Comparison of ENCODE assay signal across 10 cellular contexts in the genomic region with DNA sequence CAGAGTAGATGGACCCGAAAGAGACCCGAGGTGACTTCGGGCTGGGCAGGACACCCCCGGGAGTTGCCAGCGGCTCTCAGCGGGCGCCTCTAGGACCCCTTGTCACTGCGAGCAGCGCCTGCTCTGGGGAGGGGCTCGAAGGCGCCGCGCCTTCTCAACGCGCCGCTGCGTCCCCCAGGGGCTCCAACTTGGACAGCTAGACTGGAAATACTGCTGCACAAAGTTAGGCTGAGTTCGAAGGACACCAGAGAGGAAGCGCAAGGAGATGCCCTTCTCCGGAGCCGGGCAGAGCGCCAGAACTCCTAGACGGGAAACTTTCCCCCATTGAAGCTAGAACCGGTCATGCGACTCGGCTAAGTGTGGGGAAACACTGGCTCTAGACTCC. TPM values are rescaled to one million over a fixed set of nuclear protein-coding genes. Genes with fewer than 3 reads are reported as not detected.
A peak's percentile ranks its signal among the peaks of the same experiment; 100 is the strongest.
DNase-seq lines count a peak whose midpoint lies in the region; ATAC-seq and TF ChIP-seq lines count a peak whose summit lies in the region.
"Had no signal": no experiment of that assay in that cellular context is flagged by ENCODE, and none has a peak within 500 bp of the region (broad histone marks: within the 10 kb centered on the region; RNA-seq: fewer than 3 reads in every experiment).

No MANE protein-coding gene starts in this region.

- H3K27ac ChIP-seq in HUES6 (ENCODE audit: low read depth, low read length) (no peak overlapping the region), brain microvascular endothelial cell (no peak overlapping the region), spleen (no peak overlapping the region)
- H3K27ac ChIP-seq: left lung had no signal

- H3K9me3 ChIP-seq in HUES6 (ENCODE audit: control insufficient read depth, insufficient read depth, low read depth, low read length) = no peaks in the 10 kb centered on the region
- H3K9me3 ChIP-seq in spleen = peaks cover 0 to 4% (median 0%) of the 10 kb centered on the region in 8 donors
- H3K9me3 ChIP-seq: left lung had no signal

- H3K4me1 ChIP-seq in HUES6 (ENCODE audit: control insufficient read depth, insufficient read depth, low read length) (peaks cover 2% of the 10 kb centered on the region; the same call in 1 of the 2 replicates), spleen (peaks cover 0 to 15% (median 3%) of the 10 kb centered on the region in 6 donors)
- H3K4me1 ChIP-seq: left lung had no signal

- no peak for ATAC-seq in GM18505 (IDR thresholded peaks at IDR 0.05; ENCODE audit: unreplicated experiment)
- ATAC-seq in HG03135 (IDR thresholded peaks at IDR 0.05; ENCODE audit: unreplicated experiment) = no peak

- 7 to 13% (median 9%) methylated on average over 9 to 26 of the region's 26 CpGs for WGBS in spleen, 5 donors
- WGBS in lower leg skin, 2 donors = 2 to 8% methylated on average over 9 to 18 of the region's 26 CpGs

- intact Hi-C loops in spleen (cut with DNase I; ENCODE audit: low total_unique reads) = no loop called here
- intact Hi-C loops in lower leg skin (cut with DNase I; ENCODE audit: low total_unique reads) = no loop called here

- H3K4me3 ChIP-seq in HUES6 (ENCODE audit: low read depth, low read length) = peak overlapping the region; percentile 72
- peak overlapping the region; percentile 52 for H3K4me3 ChIP-seq in brain microvascular endothelial cell (ENCODE audit: low read depth, low read length)
- H3K4me3 ChIP-seq in spleen = peak overlapping the region in 7 of 8 donors; percentile 13 to 61 (median 22)
- H3K4me3 ChIP-seq in lower leg skin (ENCODE audit: low read depth, poor library complexity, severe bottlenecking) = no peak overlapping the region
- H3K4me3 ChIP-seq: left lung had no signal

- DNase-seq in brain microvascular endothelial cell (no peak), iPS-NIHi7 (ENCODE audit: extremely low spot score) (peak; percentile 31), spleen (peak; percentile 73), HUDEP-2 (lab: John Stamatoyannopoulos, UW; ENCODE audit: unreplicated experiment in 76 of 76) (no peak), lower leg skin (ENCODE audit: low spot score in 2 of 2) (no peak)

- H3K27me3 ChIP-seq in HUES6 (ENCODE audit: control insufficient read depth, insufficient read depth, low read length) (peaks cover 59% of the 10 kb centered on the region), brain microvascular endothelial cell (replicated peaks) (peaks cover 7% of the 10 kb centered on the region), spleen (replicated peaks in 1 of 7) (peaks cover 0 to 48% (median 11%) of the 10 kb centered on the region in 7 donors)

- no peak overlapping the region for H3K9ac ChIP-seq in HUES6 (ENCODE audit: low read length)

- H3K36me3 ChIP-seq in HUES6 (ENCODE audit: control insufficient read depth, insufficient read depth, low read length) (no peaks in the 10 kb centered on the region), brain microvascular endothelial cell (replicated peaks) (no peaks in the 10 kb centered on the region), spleen (no peaks in the 10 kb centered on the region)
- H3K36me3 ChIP-seq: left lung had no signal

- TF ChIP-seq POLR2A in spleen (IDR thresholded peaks at IDR 0.05) (no peak), GM18505 (IDR thresholded peaks at IDR 0.05; ENCODE audit: borderline replicate concordance, extremely low read depth, insufficient read depth, insufficient read length) (no peak), lower leg skin (IDR thresholded peaks at IDR 0.05) (no peak)

- TF ChIP-seq CTCF in brain microvascular endothelial cell (IDR thresholded peaks at IDR 0.05; ENCODE audit: low read depth, low read length, missing control alignments) (no peak), spleen (IDR thresholded peaks at IDR 0.05 in 8 of 11, conservative IDR thresholded peaks at IDR 0.05 in 3 of 11) (no peak), lower leg skin (IDR thresholded peaks at IDR 0.05) (no peak)

- in situ Hi-C loops in brain microvascular endothelial cell (cut with HindIII; ENCODE audit: low pct_ligation_motif_present, low sequenced_read_pairs) = no loop called here

RNA-seq across cellular contexts. Expression of a gene that starts 0.5 kb away (rescaled TPM):
- total RNA-seq in spleen (not detected), lower leg skin (not detected)
- not detected for polyA plus RNA-seq in spleen
- total RNA-seq: left lung; T-helper 1 cell treated with Interleukin-12 subunit alpha and Interleukin-12 subunit beta and Interleukin-4 antibody, amounts not matched to agents 30 ng/mL and 1 ng/mL, for 36 hours had no signal

Comparison
In these comparisons a context has a peak if more than half of its experiments do, and no peak if none do; other contexts are left out.
1. DNase-seq: peak in iPS-NIHi7 (single experiment) and spleen (single experiment); none in brain microvascular endothelial cell (single experiment), HUDEP-2 (0 of 76) and lower leg skin (0 of 2).